In the genomic region with DNA sequence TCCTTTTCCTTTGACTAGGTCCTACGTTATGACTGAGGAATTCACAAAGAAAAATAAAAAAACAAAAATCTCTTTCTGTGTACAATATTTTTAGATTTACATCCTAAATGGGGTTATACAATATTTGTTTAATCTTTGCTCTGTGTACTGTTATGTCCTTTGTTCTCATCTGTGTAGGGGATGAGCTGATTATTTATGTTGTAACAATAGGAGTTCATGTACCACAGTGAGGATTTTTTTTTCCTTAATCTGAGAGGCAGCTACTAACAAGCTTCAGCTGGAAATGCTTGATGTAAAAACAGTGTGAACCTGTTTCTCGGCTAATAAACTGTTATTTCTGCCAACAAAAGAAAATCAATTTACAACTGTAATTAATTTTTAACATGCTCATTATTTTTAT, we compare ENCODE assay signal across 1 cellular context.
A peak's percentile ranks its signal among the peaks of the same experiment; 100 is the strongest.
TF ChIP-seq lines count a peak whose summit lies in the region.

No MANE protein-coding gene starts in this region.

TF ChIP-seq in HepG2, 621 proteins besides CTCF, POLR2A, EP300 and RAD21 (continued from another document and continues in another):
- TF ChIP-seq RCOR2 (CRISPR knock-in tag; IDR thresholded peaks at IDR 0.05) (peak; percentile 60; the same call in 1 of the 2 replicates), ZBTB44 (CRISPR knock-in tag; IDR thresholded peaks at IDR 0.05) (no peak), TCF7 (IDR thresholded peaks at IDR 0.05; ENCODE audit: low read depth) (peak; percentile 60; the same call in 1 of the 2 replicates), ZNF530 (CRISPR knock-in tag; IDR thresholded peaks at IDR 0.05; ENCODE audit: low read depth) (no peak), ZBTB34 (CRISPR knock-in tag; IDR thresholded peaks at IDR 0.05) (no peak), FOXA3 (CRISPR knock-in tag; IDR thresholded peaks at IDR 0.05) (peak; percentile 82), ZNF235 (CRISPR knock-in tag; IDR thresholded peaks at IDR 0.05; ENCODE audit: borderline replicate concordance) (no peak), RARA (CRISPR knock-in tag; IDR thresholded peaks at IDR 0.05) (peak; percentile 41), HNRNPLL (IDR thresholded peaks at IDR 0.05; ENCODE audit: low read depth, low read length, poor library complexity, severe bottlenecking) (no peak), GATAD2A (CRISPR knock-in tag; IDR thresholded peaks at IDR 0.05) (peak; percentile 63), HMG20A (CRISPR knock-in tag; IDR thresholded peaks at IDR 0.05; ENCODE audit: borderline replicate concordance) (peak; percentile 66; the same call in 1 of the 2 replicates), SP2 (CRISPR knock-in tag; IDR thresholded peaks at IDR 0.05) (no peak), FOXP1 (IDR thresholded peaks at IDR 0.05) (no peak), FOXP1 (CRISPR knock-in tag; IDR thresholded peaks at IDR 0.05) (peak; percentile 85), ZNF503 (CRISPR knock-in tag; IDR thresholded peaks at IDR 0.05) (no peak), CREM (IDR thresholded peaks at IDR 0.05) (peak; percentile 59; the same call in 1 of the 2 replicates), CREM (CRISPR knock-in tag; IDR thresholded peaks at IDR 0.05) (no peak), ZNF362 (CRISPR knock-in tag; IDR thresholded peaks at IDR 0.05; ENCODE audit: borderline replicate concordance) (peak; percentile 76; the same call in 1 of the 2 replicates), ZFP90 (CRISPR knock-in tag; IDR thresholded peaks at IDR 0.05; ENCODE audit: borderline replicate concordance) (no peak), PPARG (CRISPR knock-in tag; conservative IDR thresholded peaks at IDR 0.05) (0 out of 2 replicates have a peak, but pooled peaks have one; percentile 45), FOXA1 (IDR thresholded peaks at IDR 0.05) (peak; percentile 9; the same call in 1 of the 2 replicates), FOXA1 (CRISPR knock-in tag; IDR thresholded peaks at IDR 0.05) (peak; percentile 54; the same call in 1 of the 2 replicates), RBFOX2 (IDR thresholded peaks at IDR 0.05; ENCODE audit: low read depth, low read length) (no peak), SRSF9 (IDR thresholded peaks at IDR 0.05; ENCODE audit: borderline replicate concordance, insufficient read depth, low read depth, low read length, poor library complexity, severe bottlenecking) (no peak), NR2F6 (IDR thresholded peaks at IDR 0.05) (peak; percentile 31; the same call in 1 of the 2 replicates), NR2F6 (CRISPR knock-in tag; IDR thresholded peaks at IDR 0.05) (no peak), HDAC2 (CRISPR knock-in tag; IDR thresholded peaks at IDR 0.05) (peak; percentile 36; the same call in 1 of the 2 replicates), FOXP4 (CRISPR knock-in tag; IDR thresholded peaks at IDR 0.05) (0 out of 2 replicates have a peak, but pooled peaks have one; percentile 44), KDM6A (CRISPR knock-in tag; IDR thresholded peaks at IDR 0.05; ENCODE audit: low read depth) (peak; percentile 41; the same call in 1 of the 2 replicates), MED1 (CRISPR knock-in tag; IDR thresholded peaks at IDR 0.05) (peak; percentile 28; the same call in 1 of the 2 replicates), SIX4 (CRISPR knock-in tag; IDR thresholded peaks at IDR 0.05) (no peak), UBTF (CRISPR knock-in tag; IDR thresholded peaks at IDR 0.05) (no peak)
- TF ChIP-seq, protein P1, sequence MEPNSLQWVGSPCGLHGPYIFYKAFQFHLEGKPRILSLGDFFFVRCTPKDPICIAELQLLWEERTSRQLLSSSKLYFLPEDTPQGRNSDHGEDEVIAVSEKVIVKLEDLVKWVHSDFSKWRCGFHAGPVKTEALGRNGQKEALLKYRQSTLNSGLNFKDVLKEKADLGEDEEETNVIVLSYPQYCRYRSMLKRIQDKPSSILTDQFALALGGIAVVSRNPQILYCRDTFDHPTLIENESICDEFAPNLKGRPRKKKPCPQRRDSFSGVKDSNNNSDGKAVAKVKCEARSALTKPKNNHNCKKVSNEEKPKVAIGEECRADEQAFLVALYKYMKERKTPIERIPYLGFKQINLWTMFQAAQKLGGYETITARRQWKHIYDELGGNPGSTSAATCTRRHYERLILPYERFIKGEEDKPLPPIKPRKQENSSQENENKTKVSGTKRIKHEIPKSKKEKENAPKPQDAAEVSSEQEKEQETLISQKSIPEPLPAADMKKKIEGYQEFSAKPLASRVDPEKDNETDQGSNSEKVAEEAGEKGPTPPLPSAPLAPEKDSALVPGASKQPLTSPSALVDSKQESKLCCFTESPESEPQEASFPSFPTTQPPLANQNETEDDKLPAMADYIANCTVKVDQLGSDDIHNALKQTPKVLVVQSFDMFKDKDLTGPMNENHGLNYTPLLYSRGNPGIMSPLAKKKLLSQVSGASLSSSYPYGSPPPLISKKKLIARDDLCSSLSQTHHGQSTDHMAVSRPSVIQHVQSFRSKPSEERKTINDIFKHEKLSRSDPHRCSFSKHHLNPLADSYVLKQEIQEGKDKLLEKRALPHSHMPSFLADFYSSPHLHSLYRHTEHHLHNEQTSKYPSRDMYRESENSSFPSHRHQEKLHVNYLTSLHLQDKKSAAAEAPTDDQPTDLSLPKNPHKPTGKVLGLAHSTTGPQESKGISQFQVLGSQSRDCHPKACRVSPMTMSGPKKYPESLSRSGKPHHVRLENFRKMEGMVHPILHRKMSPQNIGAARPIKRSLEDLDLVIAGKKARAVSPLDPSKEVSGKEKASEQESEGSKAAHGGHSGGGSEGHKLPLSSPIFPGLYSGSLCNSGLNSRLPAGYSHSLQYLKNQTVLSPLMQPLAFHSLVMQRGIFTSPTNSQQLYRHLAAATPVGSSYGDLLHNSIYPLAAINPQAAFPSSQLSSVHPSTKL (CRISPR knock-in tag; IDR thresholded peaks at IDR 0.05): peak; percentile 88
- TF ChIP-seq, protein P2, sequence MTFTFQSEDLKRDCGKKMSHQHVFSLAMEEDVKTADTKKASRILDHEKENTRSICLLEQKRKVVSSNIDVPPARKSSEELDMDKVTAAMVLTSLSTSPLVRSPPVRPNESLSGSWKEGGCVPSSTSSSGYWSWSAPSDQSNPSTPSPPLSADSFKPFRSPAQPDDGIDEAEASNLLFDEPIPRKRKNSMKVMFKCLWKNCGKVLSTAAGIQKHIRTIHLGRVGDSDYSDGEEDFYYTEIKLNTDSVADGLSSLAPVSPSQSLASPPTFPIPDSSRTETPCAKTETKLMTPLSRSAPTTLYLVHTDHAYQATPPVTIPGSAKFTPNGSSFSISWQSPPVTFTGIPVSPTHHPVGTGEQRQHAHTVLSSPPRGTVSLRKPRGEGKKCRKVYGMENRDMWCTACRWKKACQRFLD (CRISPR knock-in tag; IDR thresholded peaks at IDR 0.05; ENCODE audit: borderline replicate concordance): no peak
- TF ChIP-seq, protein P3, sequence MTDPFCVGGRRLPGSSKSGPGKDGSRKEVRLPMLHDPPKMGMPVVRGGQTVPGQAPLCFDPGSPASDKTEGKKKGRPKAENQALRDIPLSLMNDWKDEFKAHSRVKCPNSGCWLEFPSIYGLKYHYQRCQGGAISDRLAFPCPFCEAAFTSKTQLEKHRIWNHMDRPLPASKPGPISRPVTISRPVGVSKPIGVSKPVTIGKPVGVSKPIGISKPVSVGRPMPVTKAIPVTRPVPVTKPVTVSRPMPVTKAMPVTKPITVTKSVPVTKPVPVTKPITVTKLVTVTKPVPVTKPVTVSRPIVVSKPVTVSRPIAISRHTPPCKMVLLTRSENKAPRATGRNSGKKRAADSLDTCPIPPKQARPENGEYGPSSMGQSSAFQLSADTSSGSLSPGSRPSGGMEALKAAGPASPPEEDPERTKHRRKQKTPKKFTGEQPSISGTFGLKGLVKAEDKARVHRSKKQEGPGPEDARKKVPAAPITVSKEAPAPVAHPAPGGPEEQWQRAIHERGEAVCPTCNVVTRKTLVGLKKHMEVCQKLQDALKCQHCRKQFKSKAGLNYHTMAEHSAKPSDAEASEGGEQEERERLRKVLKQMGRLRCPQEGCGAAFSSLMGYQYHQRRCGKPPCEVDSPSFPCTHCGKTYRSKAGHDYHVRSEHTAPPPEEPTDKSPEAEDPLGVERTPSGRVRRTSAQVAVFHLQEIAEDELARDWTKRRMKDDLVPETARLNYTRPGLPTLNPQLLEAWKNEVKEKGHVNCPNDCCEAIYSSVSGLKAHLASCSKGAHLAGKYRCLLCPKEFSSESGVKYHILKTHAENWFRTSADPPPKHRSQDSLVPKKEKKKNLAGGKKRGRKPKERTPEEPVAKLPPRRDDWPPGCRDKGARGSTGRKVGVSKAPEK (CRISPR knock-in tag; IDR thresholded peaks at IDR 0.05; ENCODE audit: borderline replicate concordance): no peak
